Comparison of ENCODE assay signal across 1 cellular context in genomic region chr10:100020161-100020882, GRCh38.
TF ChIP-seq lines count a peak whose summit lies in the region.

No MANE protein-coding gene starts in this region.

TF ChIP-seq in GM23338, 12 proteins besides CTCF, POLR2A, EP300 and RAD21 (continued from another document):
- TF ChIP-seq REST (IDR thresholded peaks at IDR 0.05; ENCODE audit: unreplicated experiment), result no peak
- TF ChIP-seq NANOG (IDR thresholded peaks at IDR 0.05; ENCODE audit: borderline replicate concordance), result no peak
- TF ChIP-seq JUNB (IDR thresholded peaks at IDR 0.05; ENCODE audit: unreplicated experiment), result no peak
- TF ChIP-seq ZNF114 (CRISPR knock-in tag; IDR thresholded peaks at IDR 0.05), result no peak
- no peak for TF ChIP-seq ZNF331 (CRISPR knock-in tag; IDR thresholded peaks at IDR 0.05; ENCODE audit: low read depth)
- TF ChIP-seq CREB1 (CRISPR knock-in tag; IDR thresholded peaks at IDR 0.05; ENCODE audit: low read depth), result no peak
- TF ChIP-seq POLR2AphosphoS5 (IDR thresholded peaks at IDR 0.05; ENCODE audit: low read depth), result no peak
